In the genomic region with DNA sequence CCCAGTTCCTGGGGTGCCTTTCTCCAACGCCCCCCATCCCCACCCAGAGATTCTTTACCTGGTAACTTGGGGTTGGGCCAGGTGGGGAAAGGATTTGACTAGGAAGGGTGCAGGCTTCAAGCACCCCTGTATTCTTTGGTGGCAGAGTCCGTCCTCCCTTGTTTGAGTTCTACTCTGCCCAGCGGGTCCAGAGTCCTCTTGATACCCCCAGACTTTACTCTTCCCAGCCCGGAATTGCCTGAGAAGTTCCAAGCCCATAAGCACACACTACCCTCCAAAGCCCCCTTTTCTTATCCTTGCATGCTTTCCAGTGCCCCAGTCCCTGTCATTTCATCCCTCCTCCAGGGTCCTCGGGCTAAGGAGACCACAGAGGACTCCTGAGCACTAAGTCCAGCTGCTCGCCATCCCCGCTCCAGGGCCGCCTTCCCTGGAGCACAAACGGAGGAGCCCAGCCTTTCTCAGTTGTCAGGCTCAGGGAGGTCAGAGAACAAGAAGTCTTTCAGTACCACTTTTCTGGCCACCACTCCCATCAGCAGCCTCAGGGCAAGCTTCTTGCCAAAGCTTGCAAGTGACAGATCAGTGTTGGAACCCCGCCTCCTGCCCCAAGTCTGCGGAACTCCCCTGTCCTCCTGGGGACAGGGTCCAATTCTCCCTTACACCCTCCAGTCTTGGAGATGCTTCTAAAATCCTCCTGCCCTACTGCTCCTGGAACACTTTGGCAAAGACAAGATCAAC, we compare ENCODE assay signal across 1 cellular context.
A peak's percentile ranks its signal among the peaks of the same experiment; 100 is the strongest.
TF ChIP-seq lines count a peak whose summit lies in the region.

No MANE protein-coding gene starts in this region.

TF ChIP-seq in HepG2, 621 proteins besides CTCF, POLR2A, EP300 and RAD21:
- TF ChIP-seq, protein P1, sequence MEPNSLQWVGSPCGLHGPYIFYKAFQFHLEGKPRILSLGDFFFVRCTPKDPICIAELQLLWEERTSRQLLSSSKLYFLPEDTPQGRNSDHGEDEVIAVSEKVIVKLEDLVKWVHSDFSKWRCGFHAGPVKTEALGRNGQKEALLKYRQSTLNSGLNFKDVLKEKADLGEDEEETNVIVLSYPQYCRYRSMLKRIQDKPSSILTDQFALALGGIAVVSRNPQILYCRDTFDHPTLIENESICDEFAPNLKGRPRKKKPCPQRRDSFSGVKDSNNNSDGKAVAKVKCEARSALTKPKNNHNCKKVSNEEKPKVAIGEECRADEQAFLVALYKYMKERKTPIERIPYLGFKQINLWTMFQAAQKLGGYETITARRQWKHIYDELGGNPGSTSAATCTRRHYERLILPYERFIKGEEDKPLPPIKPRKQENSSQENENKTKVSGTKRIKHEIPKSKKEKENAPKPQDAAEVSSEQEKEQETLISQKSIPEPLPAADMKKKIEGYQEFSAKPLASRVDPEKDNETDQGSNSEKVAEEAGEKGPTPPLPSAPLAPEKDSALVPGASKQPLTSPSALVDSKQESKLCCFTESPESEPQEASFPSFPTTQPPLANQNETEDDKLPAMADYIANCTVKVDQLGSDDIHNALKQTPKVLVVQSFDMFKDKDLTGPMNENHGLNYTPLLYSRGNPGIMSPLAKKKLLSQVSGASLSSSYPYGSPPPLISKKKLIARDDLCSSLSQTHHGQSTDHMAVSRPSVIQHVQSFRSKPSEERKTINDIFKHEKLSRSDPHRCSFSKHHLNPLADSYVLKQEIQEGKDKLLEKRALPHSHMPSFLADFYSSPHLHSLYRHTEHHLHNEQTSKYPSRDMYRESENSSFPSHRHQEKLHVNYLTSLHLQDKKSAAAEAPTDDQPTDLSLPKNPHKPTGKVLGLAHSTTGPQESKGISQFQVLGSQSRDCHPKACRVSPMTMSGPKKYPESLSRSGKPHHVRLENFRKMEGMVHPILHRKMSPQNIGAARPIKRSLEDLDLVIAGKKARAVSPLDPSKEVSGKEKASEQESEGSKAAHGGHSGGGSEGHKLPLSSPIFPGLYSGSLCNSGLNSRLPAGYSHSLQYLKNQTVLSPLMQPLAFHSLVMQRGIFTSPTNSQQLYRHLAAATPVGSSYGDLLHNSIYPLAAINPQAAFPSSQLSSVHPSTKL (CRISPR knock-in tag; IDR thresholded peaks at IDR 0.05), result no peak
- no peak for TF ChIP-seq ZNF510 (CRISPR knock-in tag; IDR thresholded peaks at IDR 0.05; ENCODE audit: low read depth)
- TF ChIP-seq, protein P2, sequence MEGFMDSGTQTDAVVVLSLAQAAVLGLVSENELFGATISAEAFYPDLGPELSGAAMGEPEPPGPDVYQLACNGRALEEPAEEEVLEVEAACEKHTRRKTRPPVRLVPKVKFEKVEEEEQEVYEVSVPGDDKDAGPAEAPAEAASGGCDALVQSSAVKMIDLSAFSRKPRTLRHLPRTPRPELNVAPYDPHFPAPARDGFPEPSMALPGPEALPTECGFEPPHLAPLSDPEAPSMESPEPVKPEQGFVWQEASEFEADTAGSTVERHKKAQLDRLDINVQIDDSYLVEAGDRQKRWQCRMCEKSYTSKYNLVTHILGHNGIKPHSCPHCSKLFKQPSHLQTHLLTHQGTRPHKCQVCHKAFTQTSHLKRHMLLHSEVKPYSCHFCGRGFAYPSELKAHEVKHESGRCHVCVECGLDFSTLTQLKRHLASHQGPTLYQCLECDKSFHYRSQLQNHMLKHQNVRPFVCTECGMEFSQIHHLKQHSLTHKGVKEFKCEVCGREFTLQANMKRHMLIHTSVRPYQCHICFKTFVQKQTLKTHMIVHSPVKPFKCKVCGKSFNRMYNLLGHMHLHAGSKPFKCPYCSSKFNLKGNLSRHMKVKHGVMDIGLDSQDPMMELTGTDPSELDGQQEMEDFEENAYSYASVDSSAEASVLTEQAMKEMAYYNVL (CRISPR knock-in tag; IDR thresholded peaks at IDR 0.05; ENCODE audit: borderline replicate concordance), result no peak
- no peak for TF ChIP-seq ZNF772 (CRISPR knock-in tag; IDR thresholded peaks at IDR 0.05)
- TF ChIP-seq PAX8 (CRISPR knock-in tag; IDR thresholded peaks at IDR 0.05; ENCODE audit: borderline replicate concordance), result no peak
- no peak for TF ChIP-seq PTBP1 (IDR thresholded peaks at IDR 0.05; ENCODE audit: low read depth, low read length, poor library complexity, severe bottlenecking)
- TF ChIP-seq ZNF639 (CRISPR knock-in tag; conservative IDR thresholded peaks at IDR 0.05), result no peak
- TF ChIP-seq ZNF263 (CRISPR knock-in tag; IDR thresholded peaks at IDR 0.05), result peak; percentile 67
